29 cellular contexts compared by ENCODE assay signal in the genomic region with DNA sequence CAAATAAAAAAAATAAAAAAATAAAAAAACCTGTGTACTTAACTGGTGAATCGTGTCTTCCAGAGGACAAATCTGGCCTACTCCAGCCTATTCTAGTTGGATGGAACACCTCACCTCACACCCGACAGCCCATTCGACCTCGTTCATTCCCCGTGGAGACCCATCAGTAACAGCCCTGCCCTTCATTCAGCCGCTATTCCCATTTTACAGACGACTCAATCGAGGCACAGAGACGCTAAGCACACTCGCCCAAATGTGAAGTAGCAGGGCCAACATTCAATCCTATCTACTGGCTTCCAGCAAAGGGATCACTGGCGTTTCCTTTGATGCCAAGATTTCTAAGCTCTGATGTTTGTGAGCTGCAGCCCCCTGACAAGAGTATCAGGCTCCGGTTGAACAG. TPM values are rescaled to one million over a fixed set of nuclear protein-coding genes. Genes with fewer than 3 reads are reported as not detected.
"Had no signal": no experiment of that assay in that cellular context is flagged by ENCODE, and none has a peak within 500 bp of the region (broad histone marks: within the 10 kb centered on the region; RNA-seq: fewer than 3 reads in every experiment).

No MANE protein-coding gene starts in this region.

- ATAC-seq: activated T-helper 17 cell treated with anti-CD3 and anti-CD28 coated beads, Interleukin-2, amount 50 U/mL, for 72 hours had no signal

- H3K4me3 Mint-ChIP-seq: activated CD4-positive, alpha-beta memory T cell treated with anti-CD3 and anti-CD28 coated beads, Interleukin-2, amount 10 ng/mL, durations not matched to agents 7 days and 5 days; activated CD4-positive, alpha-beta T cell treated with anti-CD3 and anti-CD28 coated beads, Interleukin-2, amount 10 ng/mL, durations not matched to agents 7 days and 5 days; activated naive CD4-positive, alpha-beta T cell treated with anti-CD3 and anti-CD28 coated beads for 36 hours; activated naive CD8-positive, alpha-beta T cell treated with anti-CD3 and anti-CD28 coated beads for 36 hours; activated T-helper 17 cell treated with anti-CD3 and anti-CD28 coated beads, Interleukin-2, amount 50 U/mL, for 72 hours had no signal

- H3K9me3 Mint-ChIP-seq: activated CD4-positive, alpha-beta memory T cell treated with anti-CD3 and anti-CD28 coated beads, Interleukin-2, amount 10 ng/mL, durations not matched to agents 7 days and 5 days; activated CD4-positive, alpha-beta T cell treated with anti-CD3 and anti-CD28 coated beads, Interleukin-2, amount 10 ng/mL, durations not matched to agents 7 days and 5 days; activated naive CD4-positive, alpha-beta T cell treated with anti-CD3 and anti-CD28 coated beads for 36 hours; activated naive CD8-positive, alpha-beta T cell treated with anti-CD3 and anti-CD28 coated beads for 36 hours; activated T-helper 17 cell treated with anti-CD3 and anti-CD28 coated beads, Interleukin-2, amount 50 U/mL, for 72 hours had no signal

- H3K36me3 Mint-ChIP-seq: activated naive CD8-positive, alpha-beta T cell treated with anti-CD3 and anti-CD28 coated beads for 36 hours had no signal

- H3K9me3 ChIP-seq: adrenal gland, SJCRH30, SK-N-SH had no signal

- H3K4me3 ChIP-seq: adrenal gland, SJCRH30 had no signal

- H3K36me3 ChIP-seq: adrenal gland, SJCRH30 had no signal

- H3K27ac ChIP-seq: adrenal gland, SJCRH30, VCaP had no signal

- DNase-seq: activated CD4-positive, alpha-beta memory T cell treated with anti-CD3 and anti-CD28 coated beads, Interleukin-2, amount 10 ng/mL, durations not matched to agents 7 days and 5 days; activated CD4-positive, alpha-beta T cell treated with anti-CD3 and anti-CD28 coated beads, Interleukin-2, amount 10 ng/mL, durations not matched to agents 7 days and 5 days; activated CD4-positive, CD25-positive, alpha-beta regulatory T cell; activated gamma-delta T cell; activated naive CD4-positive, alpha-beta T cell treated with anti-CD3 and anti-CD28 coated beads for 36 hours; activated naive CD8-positive, alpha-beta T cell treated with anti-CD3 and anti-CD28 coated beads for 36 hours; activated T-cell treated with anti-CD3 and anti-CD28 coated beads for 4 hours; activated T-cell treated with anti-CD3 and anti-CD28 coated beads, Interleukin-2, amount 50 U/mL, for 48 hours; adrenal gland; anterior cingulate cortex; central memory CD4-positive, alpha-beta T cell; cortex of kidney; NCI-H1092 treated with DMSO at 0.1 percent for 48 hours; NCI-H1417 treated with DMSO at 0.1 percent for 48 hours; NCI-H1694; NCI-H2029; NCI-H2107; NCI-H226; NCI-H82; NK-92 treated with Interleukin-12 subunit alpha and Interleukin-12 subunit beta, amount 100 ng/mL, for 24 hours; OCI-M1; SJCRH30; SK-N-SH; T-helper 1 cell had no signal

- H3K27ac Mint-ChIP-seq: activated CD4-positive, alpha-beta memory T cell treated with anti-CD3 and anti-CD28 coated beads, Interleukin-2, amount 10 ng/mL, durations not matched to agents 7 days and 5 days; activated CD4-positive, alpha-beta T cell treated with anti-CD3 and anti-CD28 coated beads, Interleukin-2, amount 10 ng/mL, durations not matched to agents 7 days and 5 days; activated naive CD4-positive, alpha-beta T cell treated with anti-CD3 and anti-CD28 coated beads for 36 hours; activated naive CD8-positive, alpha-beta T cell treated with anti-CD3 and anti-CD28 coated beads for 36 hours; activated T-helper 17 cell treated with anti-CD3 and anti-CD28 coated beads, Interleukin-2, amount 50 U/mL, for 72 hours had no signal

RNA-seq across cellular contexts. Expression of a gene that starts 1.8 kb away (rescaled TPM):
- total RNA-seq: activated CD4-positive, alpha-beta memory T cell treated with anti-CD3 and anti-CD28 coated beads, Interleukin-2, amount 10 ng/mL, durations not matched to agents 7 days and 5 days; activated CD8-positive, alpha-beta memory T cell treated with anti-CD3 and anti-CD28 coated beads for 36 hours; activated naive CD4-positive, alpha-beta T cell treated with anti-CD3 and anti-CD28 coated beads for 36 hours; activated naive CD8-positive, alpha-beta T cell treated with anti-CD3 and anti-CD28 coated beads for 36 hours; activated T-helper 17 cell treated with anti-CD3 and anti-CD28 coated beads, Interleukin-2, amount 50 U/mL, for 72 hours; bronchial epithelial cell; chondrocyte had no signal
